Comparison of ENCODE assay signal across 8 cellular contexts in the genomic region with DNA sequence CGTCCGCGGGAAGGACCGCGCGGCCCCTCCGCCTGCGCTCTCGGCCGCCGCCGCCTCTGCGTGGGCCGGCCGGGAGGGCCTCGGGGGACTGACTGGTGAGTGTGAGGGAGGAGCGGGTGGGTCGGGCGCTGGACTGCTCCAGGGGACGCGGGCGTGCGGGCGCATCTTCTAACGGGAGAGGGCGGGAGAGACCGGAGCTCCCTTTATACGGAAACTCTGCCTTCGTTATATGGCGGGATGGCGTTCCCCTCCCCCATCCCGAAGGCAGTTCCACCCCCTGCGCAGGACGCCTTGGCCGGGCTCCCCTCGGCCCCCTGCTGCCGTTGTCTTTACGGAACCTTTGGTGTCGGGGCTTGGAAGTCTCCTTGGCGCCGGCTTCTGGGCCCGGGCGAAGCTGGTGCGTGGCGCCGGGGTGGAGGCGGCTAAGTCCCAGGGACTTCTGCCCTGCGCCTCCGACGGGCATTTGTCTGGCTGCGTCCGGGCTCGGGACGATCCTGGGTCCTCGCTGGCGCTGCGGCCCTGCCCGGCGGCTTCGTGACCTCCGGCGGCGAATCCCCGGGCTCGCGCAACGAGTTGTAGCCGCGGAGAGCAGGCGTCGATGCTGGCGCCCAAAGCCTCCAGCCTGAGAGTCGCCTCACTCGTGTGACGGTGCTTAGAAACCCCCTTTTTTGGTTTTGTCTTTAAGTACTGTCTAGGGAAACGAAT. TPM values are rescaled to one million over a fixed set of nuclear protein-coding genes. Genes with fewer than 3 reads are reported as not detected.
DNase-seq lines count a peak whose midpoint lies in the region; ATAC-seq, FAIRE-seq and TF ChIP-seq lines count a peak whose summit lies in the region.

No MANE protein-coding gene starts in this region.

- peak overlapping the region; percentile 87 for H3K4me3 Mint-ChIP-seq in activated B cell treated with CpG ODN at 0.5 μM for 24 hours

- no peaks in the 10 kb centered on the region for H3K27me3 Mint-ChIP-seq in activated B cell treated with CpG ODN at 0.5 μM for 24 hours

- TF ChIP-seq CTCF in activated B cell treated with CpG ODN at 0.5 μM for 24 hours (IDR thresholded peaks at IDR 0.05): no peak
- no peak for TF ChIP-seq CTCF in bronchial epithelial cell (IDR thresholded peaks at IDR 0.05; ENCODE audit: insufficient read depth, low read length, severe bottlenecking)

- ATAC-seq in HG02885 (IDR thresholded peaks at IDR 0.05; ENCODE audit: poor library complexity, unreplicated experiment) (peak; percentile 48), activated B cell treated with CpG ODN at 0.5 μM for 24 hours (ENCODE audit: low read depth) (peak; percentile 56)

- H3K36me3 Mint-ChIP-seq in activated B cell treated with CpG ODN at 0.5 μM for 24 hours (ENCODE audit: low read depth): peaks cover 19% of the 10 kb centered on the region

- intact Hi-C loops in activated B cell treated with CpG ODN at 0.5 μM for 24 hours (cut with micrococcal nuclease): loop anchor here (1.0 to 5.0 kb wide), 8 partner anchors 24 to 1589 kb away; partner anchors contain the start of genes ACTL6A, FXR1, GNB4 and MFN1

- H3K27ac Mint-ChIP-seq in activated B cell treated with CpG ODN at 0.5 μM for 24 hours: peak overlapping the region; percentile 89

- no peaks in the 10 kb centered on the region for H3K9me3 Mint-ChIP-seq in activated B cell treated with CpG ODN at 0.5 μM for 24 hours

- POLR2A ChIA-PET in activated B cell treated with CpG ODN at 0.5 μM for 24 hours (lab: Charles Lee): interaction anchor here (0.6 to 2.3 kb wide), 6 partner anchors 14 to 303 kb away, joined by 3 to 26 read pairs (median 5); partner anchors contain the start of genes ACTL6A and PIK3CA

- DNase-seq in NCI-H748 (lab: John Stamatoyannopoulos, UW; ENCODE audit: unreplicated experiment) (peak; percentile 70), NCI-H748 treated with DMSO at 0.1 percent for 48 hours (lab: John Stamatoyannopoulos, UW) (no peak), NCI-H2081 treated with DMSO at 0.1 percent for 48 hours (lab: John Stamatoyannopoulos, UW) (peak; percentile 37), activated B cell treated with CpG ODN at 0.5 μM for 24 hours (no peak), bronchial epithelial cell (ENCODE audit: low read depth) (peak; percentile 41), iris pigment epithelial cell (ENCODE audit: low read depth) (peak; percentile 63)
- peak; percentile 35 to 56 for DNase-seq in stimulated activated CD4-positive, alpha-beta T cell treated with anti-CD3 and anti-CD28 coated beads, Interleukin-12 subunit alpha, Interleukin-12 subunit beta, amount 100 ng/mL, for 24 hours (ENCODE audit: low read depth in 2 of 2)

- H3K4me1 Mint-ChIP-seq in activated B cell treated with CpG ODN at 0.5 μM for 24 hours: peaks cover 36% of the 10 kb centered on the region

- CTCF ChIA-PET in activated B cell treated with CpG ODN at 0.5 μM for 24 hours (lab: Charles Lee): interaction anchor here (5.6 kb wide), 1 partner anchor 307 kb away, joined by 40 read pairs; no protein-coding TSS in a partner anchor

- FAIRE-seq in bronchial epithelial cell (lab: Jason Lieb, UNC): no peak

- H3K4me3 ChIP-seq in bronchial epithelial cell (ENCODE audit: low read depth, low read length): peak overlapping the region; percentile 81

- H3K36me3 ChIP-seq in bronchial epithelial cell (ENCODE audit: control insufficient read depth, insufficient read depth, low read length): peaks cover 2% of the 10 kb centered on the region

- no peaks in the 10 kb centered on the region for H3K27me3 ChIP-seq in bronchial epithelial cell (ENCODE audit: control insufficient read depth, insufficient read depth, low read length)

RNA-seq across cellular contexts. Expression of gene ZNF639, which starts 0.5 kb away (rescaled TPM):
- total RNA-seq in activated B cell treated with CpG ODN at 0.5 μM for 24 hours (37.1 and 41.4 TPM in 2 replicates), bronchial epithelial cell (31.4 and 51.6 TPM in 2 replicates)

RNA-seq across cellular contexts. Expression of gene MFN1, which starts 24.2 kb away (rescaled TPM):
- total RNA-seq in activated B cell treated with CpG ODN at 0.5 μM for 24 hours (64.9 and 65.3 TPM in 2 replicates), bronchial epithelial cell (47.1 and 68.0 TPM in 2 replicates)

Comparison
In these comparisons a context has a peak if more than half of its experiments do, and no peak if none do; other contexts are left out.
1. DNase-seq: peak in NCI-H748 (single experiment), NCI-H2081 treated with DMSO at 0.1 percent for 48 hours (single experiment), bronchial epithelial cell (single experiment), iris pigment epithelial cell (single experiment) and stimulated activated CD4-positive, alpha-beta T cell treated with anti-CD3 and anti-CD28 coated beads, Interleukin-12 subunit alpha, Interleukin-12 subunit beta, amount 100 ng/mL, for 24 hours (2 of 2); none in NCI-H748 treated with DMSO at 0.1 percent for 48 hours (single experiment) and activated B cell treated with CpG ODN at 0.5 μM for 24 hours (single experiment).